In genomic region chr5:158727108-158727507, GRCh38 we compare ENCODE assay signal across 25 cellular contexts.
DNase-seq lines count a peak whose midpoint lies in the region; ATAC-seq and TF ChIP-seq lines count a peak whose summit lies in the region.
"Had no signal": no experiment of that assay in that cellular context is flagged by ENCODE, and none has a peak within 500 bp of the region (broad histone marks: within the 10 kb centered on the region; RNA-seq: fewer than 3 reads in every experiment).

No MANE protein-coding gene starts in this region.

- no peak for TF ChIP-seq POLR2A in esophagus muscularis mucosa (IDR thresholded peaks at IDR 0.05; ENCODE audit: low read depth)

- WGBS in heart right ventricle, 2 donors: 83 to 84% methylated on average over 9 of the region's 9 CpGs
- 83% methylated on average over 9 of the region's 9 CpGs for WGBS in esophagus muscularis mucosa

- H3K36me3 ChIP-seq in heart right ventricle (peaks cover 0 to 22% (median 0%) of the 10 kb centered on the region in 9 donors), esophagus muscularis mucosa (peaks cover 0 to 17% (median 5%) of the 10 kb centered on the region in 4 donors)
- H3K36me3 ChIP-seq: prostate gland, upper lobe of right lung had no signal

- H3K27ac Mint-ChIP-seq in osteocyte (ENCODE audit: unreplicated experiment): peak overlapping the region; percentile 11
- no peak overlapping the region for H3K27ac Mint-ChIP-seq in activated T-helper 17 cell treated with anti-CD3 and anti-CD28 coated beads, Interleukin-2, amount 50 U/mL, for 72 hours
- H3K27ac Mint-ChIP-seq: HFFc6; mesothelial cell of epicardium; natural killer cell; stimulated activated naive CD8-positive, alpha-beta T cell treated with anti-CD3 and anti-CD28 coated beads, Interleukin-15, Interleukin-2, amounts not matched to agents 100 ng/mL and 50 ng/mL, for 24 hours had no signal

- no peaks in the 10 kb centered on the region for H3K9me3 ChIP-seq in heart right ventricle
- no peaks in the 10 kb centered on the region for H3K9me3 ChIP-seq in esophagus muscularis mucosa
- H3K9me3 ChIP-seq: A549, prostate gland, upper lobe of right lung had no signal

- H3K27me3 Mint-ChIP-seq in osteocyte (ENCODE audit: unreplicated experiment): no peaks in the 10 kb centered on the region
- H3K27me3 Mint-ChIP-seq in activated T-helper 17 cell treated with anti-CD3 and anti-CD28 coated beads, Interleukin-2, amount 50 U/mL, for 72 hours: peaks cover 27% of the 10 kb centered on the region
- H3K27me3 Mint-ChIP-seq: stimulated activated naive CD8-positive, alpha-beta T cell treated with anti-CD3 and anti-CD28 coated beads, Interleukin-15, Interleukin-2, amounts not matched to agents 100 ng/mL and 50 ng/mL, for 24 hours had no signal

- H3K9me3 Mint-ChIP-seq in osteocyte (ENCODE audit: unreplicated experiment): no peaks in the 10 kb centered on the region
- no peaks in the 10 kb centered on the region for H3K9me3 Mint-ChIP-seq in activated T-helper 17 cell treated with anti-CD3 and anti-CD28 coated beads, Interleukin-2, amount 50 U/mL, for 72 hours
- H3K9me3 Mint-ChIP-seq: HFFc6; mesothelial cell of epicardium; natural killer cell; stimulated activated naive CD8-positive, alpha-beta T cell treated with anti-CD3 and anti-CD28 coated beads, Interleukin-15, Interleukin-2, amounts not matched to agents 100 ng/mL and 50 ng/mL, for 24 hours had no signal

- H3K36me3 Mint-ChIP-seq in osteocyte (ENCODE audit: unreplicated experiment): peaks cover 45% of the 10 kb centered on the region
- H3K36me3 Mint-ChIP-seq in activated T-helper 17 cell treated with anti-CD3 and anti-CD28 coated beads, Interleukin-2, amount 50 U/mL, for 72 hours (ENCODE audit: low read depth): no peaks in the 10 kb centered on the region
- H3K36me3 Mint-ChIP-seq: mesothelial cell of epicardium, natural killer cell had no signal

- H3K4me3 ChIP-seq in heart right ventricle (no peak overlapping the region), esophagus muscularis mucosa (no peak overlapping the region)
- H3K4me3 ChIP-seq: A549; BLaER1 treated with 17β-estradiol and CSF1 and Interleukin-3, amounts not matched to agents 10 nM and 100 nM; PC-9; prostate gland; smooth muscle cell; upper lobe of right lung had no signal

- peak overlapping the region in 9 of 10 donors; percentile 17 to 86 (median 59) for H3K27ac ChIP-seq in heart right ventricle
- peak overlapping the region in 3 of 4 donors; percentile 9 to 23 (median 12) for H3K27ac ChIP-seq in esophagus muscularis mucosa (replicated peaks in 1 of 4)
- H3K27ac ChIP-seq: A549, PC-9, upper lobe of right lung had no signal

- TF ChIP-seq EP300 in esophagus muscularis mucosa (IDR thresholded peaks at IDR 0.05): no peak

- DNase-seq in heart right ventricle: no peak
- no peak for DNase-seq in Right ventricle myocardium superior
- DNase-seq in esophagus muscularis mucosa (ENCODE audit: extremely low spot score): no peak
- no peak for DNase-seq in osteocyte (ENCODE audit: extremely low spot score, unreplicated experiment)
- DNase-seq in activated CD4-positive, alpha-beta T cell treated with anti-CD3 and anti-CD28 coated beads for 1 hour: no peak
- no peak for DNase-seq in NCI-H2171 (lab: John Stamatoyannopoulos, UW)
- DNase-seq: activated CD4-positive, alpha-beta T cell treated with anti-CD3 and anti-CD28 coated beads, Interleukin-2, amount 50 U/mL, for 48 hours; activated gamma-delta T cell; Calu3; HFFc6; left cardiac atrium; natural killer cell; NCI-H1436; PC-9; stimulated activated CD4-positive, alpha-beta T cell treated with anti-CD3 and anti-CD28 coated beads, Interleukin-4, amount 100 ng/mL, for 24 hours; upper lobe of right lung had no signal

- H3K27me3 ChIP-seq in heart right ventricle (no peaks in the 10 kb centered on the region), esophagus muscularis mucosa (peaks cover 0 to 18% (median 0%) of the 10 kb centered on the region in 4 donors)
- H3K27me3 ChIP-seq: BLaER1 treated with 17β-estradiol and CSF1 and Interleukin-3, amounts not matched to agents 10 nM and 100 nM; upper lobe of right lung had no signal

- H3K4me1 ChIP-seq in heart right ventricle (peaks cover 0 to 48% (median 27%) of the 10 kb centered on the region in 9 donors), esophagus muscularis mucosa (peaks cover 12 to 30% (median 24%) of the 10 kb centered on the region in 4 donors)
- H3K4me1 ChIP-seq: prostate gland had no signal

- H3K4me3 Mint-ChIP-seq in osteocyte (ENCODE audit: unreplicated experiment): no peak overlapping the region
- H3K4me3 Mint-ChIP-seq in activated T-helper 17 cell treated with anti-CD3 and anti-CD28 coated beads, Interleukin-2, amount 50 U/mL, for 72 hours: no peak overlapping the region
- H3K4me3 Mint-ChIP-seq: HFFc6; mesothelial cell of epicardium; natural killer cell; stimulated activated naive CD8-positive, alpha-beta T cell treated with anti-CD3 and anti-CD28 coated beads, Interleukin-15, Interleukin-2, amounts not matched to agents 100 ng/mL and 50 ng/mL, for 24 hours had no signal

- H3K4me1 Mint-ChIP-seq in osteocyte (ENCODE audit: unreplicated experiment): peaks cover 45% of the 10 kb centered on the region
- no peaks in the 10 kb centered on the region for H3K4me1 Mint-ChIP-seq in activated T-helper 17 cell treated with anti-CD3 and anti-CD28 coated beads, Interleukin-2, amount 50 U/mL, for 72 hours
- H3K4me1 Mint-ChIP-seq: natural killer cell had no signal

- TF ChIP-seq CTCF in heart right ventricle (IDR thresholded peaks at IDR 0.05) (no peak), esophagus muscularis mucosa (IDR thresholded peaks at IDR 0.05) (no peak), osteocyte (IDR thresholded peaks at IDR 0.05) (no peak)

- intact Hi-C loops in heart right ventricle (cut with DNase I) (loop anchor here in 1 of 10 donors (5.0 kb wide), 1 partner anchor 325 kb away; no protein-coding TSS in a partner anchor), Right ventricle myocardium superior (cut with DNase I) (no loop called here), esophagus muscularis mucosa (cut with DNase I) (no loop called here)

- ATAC-seq in heart right ventricle (peak in 2 of 8 donors; percentile 2 to 3), Right ventricle myocardium superior (ENCODE audit: poor library complexity) (no peak), GM19397 (IDR thresholded peaks at IDR 0.05; ENCODE audit: unreplicated experiment) (no peak)
- no peak for ATAC-seq in activated T-helper 17 cell treated with anti-CD3 and anti-CD28 coated beads, Interleukin-2, amount 50 U/mL, for 72 hours (replicated peaks)
- ATAC-seq: A549, natural killer cell, SK-N-SH treated with all-trans-retinoic acid at 6 μM for 48 hours, upper lobe of right lung had no signal
